8 cellular contexts compared by ENCODE assay signal in the genomic region with DNA sequence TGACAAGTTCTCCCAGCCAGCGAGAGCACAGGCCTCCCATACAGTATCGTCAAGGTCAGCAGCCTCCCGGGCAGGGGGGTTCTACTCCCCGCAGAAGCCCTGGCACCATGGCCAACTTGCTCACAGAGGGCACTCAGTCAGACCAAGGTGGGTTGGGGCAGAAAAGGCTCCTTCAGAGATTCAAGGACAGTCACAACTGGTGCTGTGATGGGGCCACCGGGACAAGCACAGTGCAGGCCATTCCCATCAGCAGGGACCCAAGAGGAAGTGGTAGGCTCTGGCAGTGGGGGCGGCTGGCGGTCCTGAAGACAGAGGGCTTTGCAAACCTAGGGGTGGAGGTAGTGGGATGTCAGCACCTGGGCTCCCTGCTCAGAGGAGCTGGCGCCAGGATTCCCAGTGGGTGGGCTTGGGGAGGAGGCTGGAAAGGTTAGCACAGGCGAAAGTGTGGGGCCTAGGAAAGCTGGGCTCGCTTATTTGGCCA. TPM values are rescaled to one million over a fixed set of nuclear protein-coding genes. Genes with fewer than 3 reads are reported as not detected.
DNase-seq lines count a peak whose midpoint lies in the region; ATAC-seq lines count a peak whose summit lies in the region.

No MANE protein-coding gene starts in this region.

- H3K9me3 Mint-ChIP-seq in activated naive CD8-positive, alpha-beta T cell treated with anti-CD3 and anti-CD28 coated beads, Interleukin-2, amount 50 U/mL, for 24 hours: no peaks in the 10 kb centered on the region
- no peaks in the 10 kb centered on the region for H3K9me3 Mint-ChIP-seq in immature natural killer cell
- no peaks in the 10 kb centered on the region for H3K9me3 Mint-ChIP-seq in stimulated activated effector memory CD8-positive, alpha-beta T cell treated with anti-CD3 and anti-CD28 coated beads, Interleukin-12 subunit alpha, Interleukin-12 subunit beta, amount 100 ng/mL, for 72 hours

- peak; percentile 39 for DNase-seq in Ammon's horn (ENCODE audit: low spot score)
- peak; percentile 54 for DNase-seq in KG1 (lab: John Stamatoyannopoulos, UW)
- DNase-seq in activated naive CD8-positive, alpha-beta T cell treated with anti-CD3 and anti-CD28 coated beads, Interleukin-2, amount 50 U/mL, for 24 hours: peak; percentile 57
- peak in 2 of 3 donors; percentile 21 to 24 for DNase-seq in immature natural killer cell
- DNase-seq in stimulated activated effector memory CD8-positive, alpha-beta T cell treated with anti-CD3 and anti-CD28 coated beads, Interleukin-12 subunit alpha, Interleukin-12 subunit beta, amount 100 ng/mL, for 72 hours (ENCODE audit: low spot score in 2 of 2): peak in 1 of 2 donors; percentile 75
- DNase-seq in DMS153 treated with DMSO at 0.1 percent for 48 hours (lab: John Stamatoyannopoulos, UW; ENCODE audit: unreplicated experiment): no peak
- DNase-seq in H4 (ENCODE audit: low spot score): no peak

- H3K4me1 Mint-ChIP-seq in activated naive CD8-positive, alpha-beta T cell treated with anti-CD3 and anti-CD28 coated beads, Interleukin-2, amount 50 U/mL, for 24 hours: peaks cover 55% of the 10 kb centered on the region
- peaks cover 64 to 66% of the 10 kb centered on the region in 2 donors for H3K4me1 Mint-ChIP-seq in immature natural killer cell
- peaks cover 49% of the 10 kb centered on the region for H3K4me1 Mint-ChIP-seq in stimulated activated effector memory CD8-positive, alpha-beta T cell treated with anti-CD3 and anti-CD28 coated beads, Interleukin-12 subunit alpha, Interleukin-12 subunit beta, amount 100 ng/mL, for 72 hours

- H3K27ac Mint-ChIP-seq in activated naive CD8-positive, alpha-beta T cell treated with anti-CD3 and anti-CD28 coated beads, Interleukin-2, amount 50 U/mL, for 24 hours: peak overlapping the region; percentile 97
- peak overlapping the region; percentile 99 to 100 (median 99) for H3K27ac Mint-ChIP-seq in immature natural killer cell
- peak overlapping the region; percentile 100 for H3K27ac Mint-ChIP-seq in stimulated activated effector memory CD8-positive, alpha-beta T cell treated with anti-CD3 and anti-CD28 coated beads, Interleukin-12 subunit alpha, Interleukin-12 subunit beta, amount 100 ng/mL, for 72 hours

- ATAC-seq in activated naive CD8-positive, alpha-beta T cell treated with anti-CD3 and anti-CD28 coated beads, Interleukin-2, amount 50 U/mL, for 24 hours: no peak
- no peak for ATAC-seq in stimulated activated effector memory CD8-positive, alpha-beta T cell treated with anti-CD3 and anti-CD28 coated beads, Interleukin-12 subunit alpha, Interleukin-12 subunit beta, amount 100 ng/mL, for 72 hours
- ATAC-seq in GM18517 (IDR thresholded peaks at IDR 0.05; ENCODE audit: unreplicated experiment): no peak

- H3K36me3 Mint-ChIP-seq in activated naive CD8-positive, alpha-beta T cell treated with anti-CD3 and anti-CD28 coated beads, Interleukin-2, amount 50 U/mL, for 24 hours (ENCODE audit: low read depth): peaks cover 2% of the 10 kb centered on the region
- peaks cover 0 to 2% (median 0%) of the 10 kb centered on the region in 3 donors for H3K36me3 Mint-ChIP-seq in immature natural killer cell
- peaks cover 83% of the 10 kb centered on the region for H3K36me3 Mint-ChIP-seq in stimulated activated effector memory CD8-positive, alpha-beta T cell treated with anti-CD3 and anti-CD28 coated beads, Interleukin-12 subunit alpha, Interleukin-12 subunit beta, amount 100 ng/mL, for 72 hours

- peak overlapping the region; percentile 100 for H3K4me3 Mint-ChIP-seq in activated naive CD8-positive, alpha-beta T cell treated with anti-CD3 and anti-CD28 coated beads, Interleukin-2, amount 50 U/mL, for 24 hours
- peak overlapping the region; percentile 76 to 97 (median 92) for H3K4me3 Mint-ChIP-seq in immature natural killer cell
- H3K4me3 Mint-ChIP-seq in stimulated activated effector memory CD8-positive, alpha-beta T cell treated with anti-CD3 and anti-CD28 coated beads, Interleukin-12 subunit alpha, Interleukin-12 subunit beta, amount 100 ng/mL, for 72 hours: peak overlapping the region; percentile 96

- no peaks in the 10 kb centered on the region for H3K27me3 Mint-ChIP-seq in activated naive CD8-positive, alpha-beta T cell treated with anti-CD3 and anti-CD28 coated beads, Interleukin-2, amount 50 U/mL, for 24 hours
- peaks cover 17 to 32% (median 26%) of the 10 kb centered on the region in 3 donors for H3K27me3 Mint-ChIP-seq in immature natural killer cell (ENCODE audit: low read depth in 3 of 3)

RNA-seq across cellular contexts. Expression of a gene that starts 5.3 kb away (rescaled TPM):
- 1 to 10 TPM in 2 of 3 donors, under 1 TPM in 1; 0.26 to 5.9 (median 1.4) TPM for polyA plus RNA-seq in immature natural killer cell
- 2.9 and 3.4 TPM in 2 replicates for total RNA-seq in H4 (2014; rRNA removed; shearing (Covaris generic))

RNA-seq across cellular contexts. Expression of a gene that starts 30.8 kb away (rescaled TPM):
- polyA plus RNA-seq in immature natural killer cell: 10 to 100 TPM; 62.8 to 73.5 (median 63.4) TPM
- 16.3 and 37.3 TPM in 2 replicates for total RNA-seq in H4 (2014; rRNA removed; shearing (Covaris generic))

RNA-seq across cellular contexts. Expression of a gene that starts 34.8 kb away (rescaled TPM):
- polyA plus RNA-seq in immature natural killer cell: 10 to 100 TPM in 2 of 3 donors, 1 to 10 TPM in 1; 4.5 to 16.0 (median 10.3) TPM
- total RNA-seq in H4 (2014; rRNA removed; shearing (Covaris generic)): 0.10 and 0.91 TPM in 2 replicates

Comparison
In these comparisons a context has a peak if more than half of its experiments do, and no peak if none do; other contexts are left out.
1. DNase-seq: peak in Ammon's horn (single experiment), KG1 (single experiment), activated naive CD8-positive, alpha-beta T cell treated with anti-CD3 and anti-CD28 coated beads, Interleukin-2, amount 50 U/mL, for 24 hours (single experiment) and immature natural killer cell (2 of 3); none in DMS153 treated with DMSO at 0.1 percent for 48 hours (single experiment) and H4 (single experiment).
2. Peak in every context shown above with its lines, with median percentiles within 50 percentile points of each other: H3K27ac Mint-ChIP-seq and H3K4me3 Mint-ChIP-seq.